In the genomic region with DNA sequence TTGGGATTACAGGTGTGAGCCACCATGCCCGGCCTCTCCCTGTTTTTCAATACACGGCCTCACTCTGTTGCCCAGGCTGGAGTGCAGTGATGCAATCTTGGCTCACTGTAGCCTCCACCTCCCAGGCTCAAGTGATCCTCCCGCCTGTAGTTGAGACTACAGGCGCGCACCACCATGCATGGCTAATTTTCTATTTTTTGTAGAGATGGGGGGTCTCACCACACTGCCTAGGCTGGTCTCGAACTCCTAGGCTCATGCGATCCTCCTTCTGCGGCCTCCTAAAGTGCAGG, we compare ENCODE assay signal across 1 cellular context.
A peak's percentile ranks its signal among the peaks of the same experiment; 100 is the strongest.
TF ChIP-seq lines count a peak whose summit lies in the region.

No MANE protein-coding gene starts in this region.

TF ChIP-seq in HepG2, 621 proteins besides CTCF, POLR2A, EP300 and RAD21:
- peak; percentile 28; the same call in 1 of the 2 replicates for TF ChIP-seq CEBPG (CRISPR knock-in tag; IDR thresholded peaks at IDR 0.05)
- peak; percentile 50; the same call in 1 of the 2 replicates for TF ChIP-seq POLR2G (IDR thresholded peaks at IDR 0.05; ENCODE audit: low read depth, low read length)
- TF ChIP-seq ZSCAN9 (CRISPR knock-in tag; IDR thresholded peaks at IDR 0.05; ENCODE audit: borderline replicate concordance) = no peak
- TF ChIP-seq MIER2 (CRISPR knock-in tag; IDR thresholded peaks at IDR 0.05) = no peak
- no peak for TF ChIP-seq MTF1 (CRISPR knock-in tag; IDR thresholded peaks at IDR 0.05)
- peak; percentile 4; the same call in 1 of the 2 replicates for TF ChIP-seq CEBPB (IDR thresholded peaks at IDR 0.05; ENCODE audit: borderline replicate concordance, low read depth, low read length)
- TF ChIP-seq, protein P1, sequence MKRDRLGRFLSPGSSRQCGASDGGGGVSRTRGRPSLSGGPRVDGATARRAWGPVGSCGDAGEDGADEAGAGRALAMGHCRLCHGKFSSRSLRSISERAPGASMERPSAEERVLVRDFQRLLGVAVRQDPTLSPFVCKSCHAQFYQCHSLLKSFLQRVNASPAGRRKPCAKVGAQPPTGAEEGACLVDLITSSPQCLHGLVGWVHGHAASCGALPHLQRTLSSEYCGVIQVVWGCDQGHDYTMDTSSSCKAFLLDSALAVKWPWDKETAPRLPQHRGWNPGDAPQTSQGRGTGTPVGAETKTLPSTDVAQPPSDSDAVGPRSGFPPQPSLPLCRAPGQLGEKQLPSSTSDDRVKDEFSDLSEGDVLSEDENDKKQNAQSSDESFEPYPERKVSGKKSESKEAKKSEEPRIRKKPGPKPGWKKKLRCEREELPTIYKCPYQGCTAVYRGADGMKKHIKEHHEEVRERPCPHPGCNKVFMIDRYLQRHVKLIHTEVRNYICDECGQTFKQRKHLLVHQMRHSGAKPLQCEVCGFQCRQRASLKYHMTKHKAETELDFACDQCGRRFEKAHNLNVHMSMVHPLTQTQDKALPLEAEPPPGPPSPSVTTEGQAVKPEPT (CRISPR knock-in tag; IDR thresholded peaks at IDR 0.05; ENCODE audit: low read depth) = no peak
- TF ChIP-seq ZNF282 (IDR thresholded peaks at IDR 0.05; ENCODE audit: partially characterized antibody) = no peak
TF ChIP-seq in HepG2: peak in this region for 3.
